In genomic region chr1:87362834-87363426, GRCh38 we compare ENCODE assay signal across 29 cellular contexts. TPM values are rescaled to one million over a fixed set of nuclear protein-coding genes. Genes with fewer than 3 reads are reported as not detected.
DNase-seq lines count a peak whose midpoint lies in the region; TF ChIP-seq lines count a peak whose summit lies in the region.
"Had no signal": no experiment of that assay in that cellular context is flagged by ENCODE, and none has a peak within 500 bp of the region (broad histone marks: within the 10 kb centered on the region; RNA-seq: fewer than 3 reads in every experiment).

No MANE protein-coding gene starts in this region.

- H3K4me3 ChIP-seq in AG10803 (ENCODE audit: low read length): no peak overlapping the region
- H3K4me3 ChIP-seq in liver (ENCODE audit: low read depth in 1 of 3, low read length in 3 of 3): no peak overlapping the region
- no peak overlapping the region for H3K4me3 ChIP-seq in BE2C (ENCODE audit: low read depth, low read length)
- H3K4me3 ChIP-seq in suprapubic skin: no peak overlapping the region
- no peak overlapping the region for H3K4me3 ChIP-seq in SJCRH30
- H3K4me3 ChIP-seq: gastrocnemius medialis, hepatocyte, uterus had no signal

- peak; percentile 31 to 48 for TF ChIP-seq RAD21 in liver (IDR thresholded peaks at IDR 0.05)

- H3K9ac ChIP-seq in liver (ENCODE audit: low read depth in 1 of 2, low read length in 2 of 2): no peak overlapping the region

- TF ChIP-seq CTCF in AG10803 (conservative IDR thresholded peaks at IDR 0.05; ENCODE audit: low read length): no peak
- no peak for TF ChIP-seq CTCF in liver (IDR thresholded peaks at IDR 0.05; ENCODE audit: low read depth, low read length, missing input control)
- no peak for TF ChIP-seq CTCF in BE2C (IDR thresholded peaks at IDR 0.05; ENCODE audit: low read depth, low read length)
- TF ChIP-seq CTCF in suprapubic skin (IDR thresholded peaks at IDR 0.05): no peak

- no peaks in the 10 kb centered on the region for H3K9me3 ChIP-seq in liver (ENCODE audit: control insufficient read depth in 4 of 4, low read length in 3 of 4)
- no peaks in the 10 kb centered on the region for H3K9me3 ChIP-seq in BE2C
- no peaks in the 10 kb centered on the region for H3K9me3 ChIP-seq in suprapubic skin
- H3K9me3 ChIP-seq in SJCRH30 (replicated peaks): no peaks in the 10 kb centered on the region
- H3K9me3 ChIP-seq: gastrocnemius medialis, uterus had no signal

- DNase-seq in AG10803 (ENCODE audit: low read depth) (peak; percentile 48), HS-27A (ENCODE audit: low read depth) (peak; percentile 53), fibroblast of gingiva (ENCODE audit: low read depth) (peak; percentile 58), BE2C (no peak), suprapubic skin (ENCODE audit: low spot score in 2 of 2) (no peak), SJCRH30 (no peak), NCI-H187 treated with DMSO at 0.1 percent for 48 hours (lab: John Stamatoyannopoulos, UW) (no peak)
- DNase-seq: activated CD4-positive, alpha-beta T cell treated with anti-CD3 and anti-CD28 coated beads for 4 hours; activated CD8-positive, alpha-beta T cell treated with anti-CD3 and anti-CD28 coated beads, Interleukin-2, amount 10 ng/mL, durations not matched to agents 7 days and 5 days; anterior cingulate cortex; CD8-positive, alpha-beta memory T cell; DMS 273 treated with DMSO at 0.1 percent for 48 hours; effector CD8-positive, alpha-beta T cell; gastrocnemius medialis; KBM-7; MM.1S; NCI-H1105 treated with DMSO at 0.1 percent for 48 hours; NCI-H2081; NCI-H345; retina; SHP77 treated with DMSO at 0.1 percent for 48 hours; stimulated activated CD4-positive, alpha-beta T cell treated with anti-CD3 and anti-CD28 coated beads, Interleukin-1b, Interleukin-23, amount 100 ng/mL, for 48 hours; stimulated activated naive CD8-positive, alpha-beta T cell treated with anti-CD3 and anti-CD28 coated beads, Interleukin-15, Interleukin-2, amounts not matched to agents 100 U/mL and 50 U/mL, for 24 hours; T1000; uterus had no signal

- H3K4me1 ChIP-seq in liver (ENCODE audit: control insufficient read depth in 4 of 4, insufficient read depth in 4 of 4, low read length in 3 of 4) (peaks cover 0 to 13% (median 10%) of the 10 kb centered on the region in 4 donors), BE2C (no peaks in the 10 kb centered on the region), suprapubic skin (no peaks in the 10 kb centered on the region), SJCRH30 (no peaks in the 10 kb centered on the region)
- H3K4me1 ChIP-seq: gastrocnemius medialis, uterus had no signal

- no peak for TF ChIP-seq POLR2A in suprapubic skin (IDR thresholded peaks at IDR 0.05)

- H3K27ac ChIP-seq in liver (ENCODE audit: low read depth in 1 of 2, low read length in 2 of 2) (peak overlapping the region in 1 of 2 donors; percentile 13), suprapubic skin (no peak overlapping the region), SJCRH30 (no peak overlapping the region)
- H3K27ac ChIP-seq: epithelial cell of prostate, gastrocnemius medialis, hepatocyte, uterus, VCaP had no signal

- H3K36me3 ChIP-seq in liver (ENCODE audit: control insufficient read depth in 4 of 4, insufficient read depth in 3 of 4, low read depth in 1 of 4, low read length in 3 of 4) (no peaks in the 10 kb centered on the region), BE2C (no peaks in the 10 kb centered on the region), suprapubic skin (no peaks in the 10 kb centered on the region), SJCRH30 (no peaks in the 10 kb centered on the region)
- H3K36me3 ChIP-seq: uterus had no signal

- H3K27me3 ChIP-seq in liver (ENCODE audit: control insufficient read depth in 4 of 4, insufficient read depth in 4 of 4, low read length in 3 of 4) (no peaks in the 10 kb centered on the region), BE2C (no peaks in the 10 kb centered on the region), suprapubic skin (no peaks in the 10 kb centered on the region), SJCRH30 (no peaks in the 10 kb centered on the region)
- H3K27me3 ChIP-seq: gastrocnemius medialis, hepatocyte, uterus had no signal

- TF ChIP-seq EP300 in suprapubic skin (IDR thresholded peaks at IDR 0.05): no peak

- 64% methylated on average over 2 of the region's 2 CpGs for WGBS in liver
- 71% methylated on average over 2 of the region's 2 CpGs for WGBS in suprapubic skin

TF ChIP-seq in liver, 16 proteins besides CTCF, POLR2A, EP300 and RAD21:
- TF ChIP-seq HNF4A (conservative IDR thresholded peaks at IDR 0.05) (peak; percentile 99 to 100), HNF4G (IDR thresholded peaks at IDR 0.05) (peak; percentile 81), MAX (IDR thresholded peaks at IDR 0.05) (peak; percentile 83), NR2F2 (IDR thresholded peaks at IDR 0.05) (no peak), ATF3 (IDR thresholded peaks at IDR 0.05) (peak; percentile 36), SP1 (IDR thresholded peaks at IDR 0.05) (peak; percentile 83), GABPA (IDR thresholded peaks at IDR 0.05 in 1 of 2, conservative IDR thresholded peaks at IDR 0.05 in 1 of 2) (no peak), TAF1 (conservative IDR thresholded peaks at IDR 0.05) (no peak), REST (IDR thresholded peaks at IDR 0.05) (peak; percentile 41), FOXA2 (IDR thresholded peaks at IDR 0.05) (no peak), FOXA1 (IDR thresholded peaks at IDR 0.05) (no peak), JUND (IDR thresholded peaks at IDR 0.05) (peak; percentile 22 to 46), ZBTB33 (IDR thresholded peaks at IDR 0.05) (peak; percentile 62), YY1 (IDR thresholded peaks at IDR 0.05) (peak; percentile 68), RXRA (IDR thresholded peaks at IDR 0.05) (peak; percentile 67 to 77), EGR1 (IDR thresholded peaks at IDR 0.05; ENCODE audit: low read depth in 2 of 2) (no peak)
TF ChIP-seq in liver: peak in this region for 10.

RNA-seq across cellular contexts. Expression of gene LMO4, which starts 34.2 kb away (rescaled TPM):
- 10 to 100 TPM; 17.5 to 23.2 TPM for total RNA-seq in liver
- polyA plus RNA-seq in liver: 10 to 100 TPM; 16.8 to 18.1 TPM
- 42.9 TPM for polyA plus RNA-seq in BE2C (2012; ENCODE audit: insufficient read depth, insufficient read length, low read depth)
- total RNA-seq in suprapubic skin: 10 to 100 TPM; 48.8 to 67.1 (median 52.2) TPM
- total RNA-seq in SJCRH30 (2014; rRNA removed; shearing (Covaris generic)): 82.0 and 88.3 TPM in 2 replicates

Comparison
In these comparisons a context has a peak if more than half of its experiments do, and no peak if none do; other contexts are left out.
1. DNase-seq: peak in AG10803 (single experiment), HS-27A (single experiment) and fibroblast of gingiva (single experiment); none in BE2C (single experiment), suprapubic skin (0 of 2), SJCRH30 (0 of 2) and NCI-H187 treated with DMSO at 0.1 percent for 48 hours (single experiment).